12 cellular contexts compared by ENCODE assay signal in the genomic region with DNA sequence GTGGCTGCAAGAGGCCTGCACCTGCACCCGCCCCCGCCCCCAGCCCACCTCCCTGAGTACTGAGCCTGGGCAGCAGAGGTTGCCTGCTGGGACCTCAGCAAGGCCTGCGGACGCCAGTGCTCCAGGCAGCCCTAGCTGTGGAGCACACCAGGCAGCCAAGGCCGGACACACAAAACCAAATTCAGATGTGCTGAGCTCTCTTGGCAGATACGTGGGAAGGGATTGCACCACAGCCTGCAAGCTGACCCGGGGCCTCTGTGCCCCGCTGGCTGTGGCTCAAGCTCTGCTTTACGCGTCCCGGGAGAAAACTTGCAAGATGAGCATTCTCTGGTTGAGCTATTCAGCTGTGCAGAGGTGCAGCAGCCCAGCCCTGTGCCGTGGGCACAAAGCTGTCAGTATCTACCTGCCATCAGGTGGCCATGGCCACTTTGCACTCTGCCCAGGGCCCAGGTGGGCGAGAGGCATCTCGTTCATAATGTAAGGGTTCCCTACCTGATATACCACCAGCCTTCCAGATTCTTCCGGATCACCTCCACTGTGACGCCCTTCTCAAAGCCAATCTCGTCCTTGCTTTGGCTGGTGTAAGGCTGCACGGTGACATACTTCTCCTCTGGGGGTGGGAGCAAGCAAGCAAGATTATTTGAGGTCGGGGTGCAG.
DNase-seq lines count a peak whose midpoint lies in the region; ATAC-seq and TF ChIP-seq lines count a peak whose summit lies in the region.
"Had no signal": no experiment of that assay in that cellular context is flagged by ENCODE, and none has a peak within 500 bp of the region (broad histone marks: within the 10 kb centered on the region; RNA-seq: fewer than 3 reads in every experiment).

No MANE protein-coding gene starts in this region.

- peak overlapping the region; percentile 27 for H3K27ac ChIP-seq in colonic mucosa
- peak overlapping the region in 5 of 8 donors; percentile 10 to 62 (median 42) for H3K27ac ChIP-seq in spleen
- H3K27ac ChIP-seq: HL-60 had no signal

- H3K4me3 Mint-ChIP-seq in stimulated activated naive B cell treated with anti-CD40 and anti-IgM and Interleukin-4, amounts not matched to agents 10 μg/mL and 1 μg/mL and 100 μg/mL, for 72 hours: no peak overlapping the region
- H3K4me3 Mint-ChIP-seq: naive thymus-derived CD8-positive, alpha-beta T cell had no signal

- no peaks in the 10 kb centered on the region for H3K36me3 ChIP-seq in colonic mucosa
- H3K36me3 ChIP-seq in spleen: peaks cover 0 to 93% (median 35%) of the 10 kb centered on the region in 6 donors

- DNase-seq in GF-D8 (lab: John Stamatoyannopoulos, UW) (peak; percentile 81), colonic mucosa (peak; percentile 52), left lobe of liver (ENCODE audit: low spot score) (peak; percentile 93), spleen (no peak), NOMO-1 (lab: John Stamatoyannopoulos, UW; ENCODE audit: unreplicated experiment in 2 of 2) (no peak)
- DNase-seq in stimulated activated CD4-positive, alpha-beta T cell treated with anti-CD3 and anti-CD28 coated beads, Interleukin-4, amount 100 ng/mL, for 1 hour: no peak
- DNase-seq in stimulated activated naive B cell treated with anti-CD40 and anti-IgM and Interleukin-4, amounts not matched to agents 10 μg/mL and 1 μg/mL and 100 μg/mL, for 72 hours: no peak
- DNase-seq: hypothalamus; naive thymus-derived CD8-positive, alpha-beta T cell; NCI-H1417 had no signal

- H3K27me3 Mint-ChIP-seq in stimulated activated naive B cell treated with anti-CD40 and anti-IgM and Interleukin-4, amounts not matched to agents 10 μg/mL and 1 μg/mL and 100 μg/mL, for 72 hours: no peaks in the 10 kb centered on the region
- H3K27me3 Mint-ChIP-seq: naive thymus-derived CD8-positive, alpha-beta T cell had no signal

- H3K4me1 ChIP-seq in colonic mucosa (no peaks in the 10 kb centered on the region), spleen (peaks cover 0 to 69% (median 23%) of the 10 kb centered on the region in 6 donors)

- H3K4me3 ChIP-seq in colonic mucosa (no peak overlapping the region), spleen (no peak overlapping the region)

- H3K9ac ChIP-seq in colonic mucosa (ENCODE audit: low read depth in 2 of 2, low read length in 2 of 2): no peak overlapping the region

- TF ChIP-seq CTCF in colonic mucosa (IDR thresholded peaks at IDR 0.05): no peak
- no peak for TF ChIP-seq CTCF in spleen (IDR thresholded peaks at IDR 0.05 in 8 of 11, conservative IDR thresholded peaks at IDR 0.05 in 3 of 11)

- no peaks in the 10 kb centered on the region for H3K9me3 Mint-ChIP-seq in stimulated activated naive B cell treated with anti-CD40 and anti-IgM and Interleukin-4, amounts not matched to agents 10 μg/mL and 1 μg/mL and 100 μg/mL, for 72 hours
- H3K9me3 Mint-ChIP-seq: naive thymus-derived CD8-positive, alpha-beta T cell had no signal

- ATAC-seq in left lobe of liver (peak; percentile 76), HG03432 (IDR thresholded peaks at IDR 0.05; ENCODE audit: unreplicated experiment) (no peak)
- ATAC-seq in stimulated activated naive B cell treated with anti-CD40 and anti-IgM and Interleukin-4, amounts not matched to agents 10 μg/mL and 1 μg/mL and 100 μg/mL, for 72 hours (replicated peaks): no peak
- ATAC-seq: naive thymus-derived CD8-positive, alpha-beta T cell had no signal

- 69 to 84% (median 75%) methylated on average over 7 to 19 of the region's 19 CpGs for WGBS in spleen, 5 donors

- H3K36me3 Mint-ChIP-seq in stimulated activated naive B cell treated with anti-CD40 and anti-IgM and Interleukin-4, amounts not matched to agents 10 μg/mL and 1 μg/mL and 100 μg/mL, for 72 hours: peaks cover 5 to 19% of the 10 kb centered on the region in 2 donors

- no peaks in the 10 kb centered on the region for H3K27me3 ChIP-seq in colonic mucosa
- H3K27me3 ChIP-seq in spleen (replicated peaks in 1 of 7): no peaks in the 10 kb centered on the region

- H3K27ac Mint-ChIP-seq in stimulated activated naive B cell treated with anti-CD40 and anti-IgM and Interleukin-4, amounts not matched to agents 10 μg/mL and 1 μg/mL and 100 μg/mL, for 72 hours: no peak overlapping the region

- H3K9me3 ChIP-seq in colonic mucosa (no peaks in the 10 kb centered on the region), spleen (no peaks in the 10 kb centered on the region)

- H3K4me1 Mint-ChIP-seq in stimulated activated naive B cell treated with anti-CD40 and anti-IgM and Interleukin-4, amounts not matched to agents 10 μg/mL and 1 μg/mL and 100 μg/mL, for 72 hours: peaks cover 0 to 3% of the 10 kb centered on the region in 2 donors
- H3K4me1 Mint-ChIP-seq: naive thymus-derived CD8-positive, alpha-beta T cell had no signal

- intact Hi-C loops in colonic mucosa (cut with DNase I) (no loop called here), spleen (cut with DNase I; ENCODE audit: low total_unique reads) (no loop called here)

- no peak for TF ChIP-seq POLR2A in spleen (IDR thresholded peaks at IDR 0.05)

Comparison
In these comparisons a context has a peak if more than half of its experiments do, and no peak if none do; other contexts are left out.
1. DNase-seq: peak in GF-D8 (single experiment), colonic mucosa (single experiment) and left lobe of liver (single experiment); none in spleen (single experiment), NOMO-1 (0 of 2), stimulated activated CD4-positive, alpha-beta T cell treated with anti-CD3 and anti-CD28 coated beads, Interleukin-4, amount 100 ng/mL, for 1 hour (single experiment) and stimulated activated naive B cell treated with anti-CD40 and anti-IgM and Interleukin-4, amounts not matched to agents 10 μg/mL and 1 μg/mL and 100 μg/mL, for 72 hours (single experiment).